ENCODE assay signal across 8 cellular contexts in genomic region chr5:142246263-142246662, GRCh38.
DNase-seq lines count a peak whose midpoint lies in the region; ATAC-seq and TF ChIP-seq lines count a peak whose summit lies in the region.
"Had no signal": no experiment of that assay in that cellular context is flagged by ENCODE, and none has a peak within 500 bp of the region (broad histone marks: within the 10 kb centered on the region; RNA-seq: fewer than 3 reads in every experiment).

No MANE protein-coding gene starts in this region.

- H3K27ac ChIP-seq in brain microvascular endothelial cell (no peak overlapping the region), tibial nerve (peak overlapping the region in 3 of 4 donors; percentile 9 to 79 (median 70))

- TF ChIP-seq POLR2A in tibial nerve (IDR thresholded peaks at IDR 0.05): no peak

- H3K27me3 ChIP-seq in brain microvascular endothelial cell (replicated peaks) (no peaks in the 10 kb centered on the region), tibial nerve (no peaks in the 10 kb centered on the region)

- DNase-seq in HT-29 (ENCODE audit: low spot score) (peak; percentile 33), brain microvascular endothelial cell (peak; percentile 56), iris pigment epithelial cell (ENCODE audit: low read depth) (peak; percentile 78), tibial nerve (ENCODE audit: low spot score in 2 of 2) (peak in 1 of 2 donors; percentile 8)
- no peak for DNase-seq in effector CD8-positive, alpha-beta T cell (lab: John Stamatoyannopoulos, UW)
- DNase-seq: NCI-H2029 had no signal

- peaks cover 0 to 15% (median 6%) of the 10 kb centered on the region in 4 donors for H3K4me1 ChIP-seq in tibial nerve

- no peaks in the 10 kb centered on the region for H3K36me3 ChIP-seq in brain microvascular endothelial cell (replicated peaks)
- no peaks in the 10 kb centered on the region for H3K36me3 ChIP-seq in tibial nerve

- TF ChIP-seq CTCF in brain microvascular endothelial cell (IDR thresholded peaks at IDR 0.05; ENCODE audit: low read depth, low read length, missing control alignments) (no peak), tibial nerve (IDR thresholded peaks at IDR 0.05) (no peak)

- ATAC-seq in GM18520 (IDR thresholded peaks at IDR 0.05; ENCODE audit: unreplicated experiment): no peak
- no peak for ATAC-seq in HG03442 (IDR thresholded peaks at IDR 0.05; ENCODE audit: unreplicated experiment)

- WGBS in tibial nerve, 2 donors: 40 to 50% methylated on average over 9 of the region's 9 CpGs

- no peak overlapping the region for H3K4me3 ChIP-seq in brain microvascular endothelial cell (ENCODE audit: low read depth, low read length)
- H3K4me3 ChIP-seq in tibial nerve: no peak overlapping the region

- in situ Hi-C loops in brain microvascular endothelial cell (cut with HindIII; ENCODE audit: low pct_ligation_motif_present, low sequenced_read_pairs): no loop called here

- H3K9me3 ChIP-seq in tibial nerve: peaks cover 0 to 6% (median 0%) of the 10 kb centered on the region in 4 donors

- peak in 1 of 2 donors; percentile 17 for TF ChIP-seq EP300 in tibial nerve (IDR thresholded peaks at IDR 0.05)
